ENCODE assay signal across 24 cellular contexts in genomic region chr4:126702747-126703146, GRCh38.
"Had no signal": no experiment of that assay in that cellular context is flagged by ENCODE, and none has a peak within 500 bp of the region (broad histone marks: within the 10 kb centered on the region; RNA-seq: fewer than 3 reads in every experiment).

No MANE protein-coding gene starts in this region.

- H3K4me3 ChIP-seq: ascending aorta, cardiac muscle cell had no signal

- H3K36me3 ChIP-seq: ascending aorta, cardiac muscle cell had no signal

- H3K27me3 ChIP-seq: ascending aorta, cardiac muscle cell had no signal

- H3K9me3 ChIP-seq: ascending aorta had no signal

- DNase-seq: activated CD4-positive, alpha-beta memory T cell treated with anti-CD3 and anti-CD28 coated beads for 36 hours; activated CD4-positive, alpha-beta T cell treated with anti-CD3 and anti-CD28 coated beads, Interleukin-2, amount 10 ng/mL, durations not matched to agents 7 days and 5 days; activated CD4-positive, CD25-positive, alpha-beta regulatory T cell; activated CD8-positive, alpha-beta memory T cell treated with anti-CD3 and anti-CD28 coated beads for 24 hours; activated effector memory CD4-positive, alpha-beta T cell treated with anti-CD3 and anti-CD28 coated beads, Interleukin-2, amount 50 U/mL, for 16 hours; activated naive CD4-positive, alpha-beta T cell treated with Interleukin-2 at 50 U/mL for 16 hours; activated naive CD8-positive, alpha-beta T cell treated with anti-CD3 and anti-CD28 coated beads, Interleukin-2, amount 50 U/mL, for 24 hours; activated T-cell treated with anti-CD3 and anti-CD28 coated beads, Interleukin-2, amount 50 U/mL, for 4 hours; amniotic stem cell; MM.1S; NCI-H1105; NCI-H1436 treated with DMSO at 0.1 percent for 48 hours; NCI-H187; NCI-H2081; NCI-H446; NCI-H524; PC-3; SIG-M5; T-helper 2 cell; T1000 had no signal

- H3K4me1 ChIP-seq: ascending aorta had no signal

- H3K27ac ChIP-seq: ascending aorta, cardiac muscle cell, VCaP had no signal

- ATAC-seq: activated naive CD4-positive, alpha-beta T cell treated with anti-CD3 and anti-CD28 coated beads, Interleukin-2, amount 50 U/mL, for 72 hours; activated naive CD8-positive, alpha-beta T cell treated with anti-CD3 and anti-CD28 coated beads, Interleukin-2, amount 50 U/mL, for 24 hours; activated T-cell treated with anti-CD3 and anti-CD28 coated beads, Interleukin-2, amount 50 U/mL, for 4 hours; PC-3 had no signal
